Comparison of ENCODE assay signal across 10 cellular contexts in genomic region chr20:45918182-45918737, GRCh38. TPM values are rescaled to one million over a fixed set of nuclear protein-coding genes. Genes with fewer than 3 reads are reported as not detected.
DNase-seq lines count a peak whose midpoint lies in the region; ATAC-seq, FAIRE-seq and TF ChIP-seq lines count a peak whose summit lies in the region.
"Had no signal": no experiment of that assay in that cellular context is flagged by ENCODE, and none has a peak within 500 bp of the region (broad histone marks: within the 10 kb centered on the region; RNA-seq: fewer than 3 reads in every experiment).

No MANE protein-coding gene starts in this region.

- H3K27ac Mint-ChIP-seq in activated naive CD4-positive, alpha-beta T cell treated with anti-CD3 and anti-CD28 coated beads, Interleukin-2, amount 10 ng/mL, durations not matched to agents 7 days and 5 days, result no peak overlapping the region
- H3K27ac Mint-ChIP-seq: memory B cell, type B pancreatic cell had no signal

- H3K27me3 Mint-ChIP-seq in activated T-cell treated with anti-CD3 and anti-CD28 coated beads, Interleukin-2, amount 50 U/mL, for 4 hours (ENCODE audit: low read depth), result peaks cover 29% of the 10 kb centered on the region
- H3K27me3 Mint-ChIP-seq in activated naive CD4-positive, alpha-beta T cell treated with anti-CD3 and anti-CD28 coated beads, Interleukin-2, amount 10 ng/mL, durations not matched to agents 7 days and 5 days, result peaks cover 75% of the 10 kb centered on the region

- CTCF ChIA-PET in activated naive CD4-positive, alpha-beta T cell treated with anti-CD3 and anti-CD28 coated beads, Interleukin-2, amount 10 ng/mL, durations not matched to agents 7 days and 5 days (lab: Charles Lee), result no interaction called here

- H3K27ac ChIP-seq in body of pancreas (peak overlapping the region in 2 of 4 donors; percentile 28 to 51), kidney (ENCODE audit: low read depth in 2 of 2, low read length in 2 of 2) (peak overlapping the region; percentile 51 to 86), subcutaneous abdominal adipose tissue (ENCODE audit: low read depth, low read length) (peak overlapping the region; percentile 66)

- peak; percentile 30 for ATAC-seq in body of pancreas
- ATAC-seq in activated T-cell treated with anti-CD3 and anti-CD28 coated beads, Interleukin-2, amount 50 U/mL, for 4 hours, result no peak

- H3K4me3 ChIP-seq in body of pancreas (no peak overlapping the region), kidney (ENCODE audit: low read length in 2 of 2) (no peak overlapping the region), subcutaneous abdominal adipose tissue (ENCODE audit: low read depth in 1 of 5, low read length in 5 of 5) (no peak overlapping the region)

- intact Hi-C loops in body of pancreas (cut with DNase I) (no loop called here), kidney (cut with DNase I) (no loop called here)

- H3K9me3 ChIP-seq in body of pancreas (no peaks in the 10 kb centered on the region), kidney (ENCODE audit: control insufficient read depth in 1 of 2, low read length in 2 of 2) (no peaks in the 10 kb centered on the region), subcutaneous abdominal adipose tissue (ENCODE audit: control insufficient read depth in 5 of 5, low read length in 5 of 5) (no peaks in the 10 kb centered on the region)
- H3K9me3 ChIP-seq: Caco-2 had no signal

- DNase-seq in body of pancreas, result no peak
- no peak for DNase-seq in kidney
- no peak for DNase-seq in activated T-cell treated with anti-CD3 and anti-CD28 coated beads, Interleukin-2, amount 50 U/mL, for 4 hours
- DNase-seq in NCI-H2029 treated with DMSO at 0.1 percent for 48 hours (lab: John Stamatoyannopoulos, UW), result no peak
- no peak for DNase-seq in activated naive CD4-positive, alpha-beta T cell treated with anti-CD3 and anti-CD28 coated beads, Interleukin-2, amount 10 ng/mL, durations not matched to agents 7 days and 5 days
- DNase-seq: Caco-2; stimulated activated CD4-positive, alpha-beta T cell treated with anti-CD3 and anti-CD28 coated beads, Interleukin-1b, Interleukin-23, amount 100 ng/mL, for 48 hours had no signal

- H3K4me3 Mint-ChIP-seq in activated T-cell treated with anti-CD3 and anti-CD28 coated beads, Interleukin-2, amount 50 U/mL, for 4 hours, result no peak overlapping the region
- H3K4me3 Mint-ChIP-seq in activated naive CD4-positive, alpha-beta T cell treated with anti-CD3 and anti-CD28 coated beads, Interleukin-2, amount 10 ng/mL, durations not matched to agents 7 days and 5 days, result no peak overlapping the region
- H3K4me3 Mint-ChIP-seq: memory B cell, type B pancreatic cell had no signal

- no peak for TF ChIP-seq CTCF in body of pancreas (IDR thresholded peaks at IDR 0.05)
- TF ChIP-seq CTCF in kidney (IDR thresholded peaks at IDR 0.05; ENCODE audit: borderline replicate concordance, extremely low read depth, insufficient read depth), result no peak

- no peaks in the 10 kb centered on the region for H3K36me3 ChIP-seq in body of pancreas (replicated peaks in 1 of 2; ENCODE audit: insufficient read depth in 1 of 2, low read depth in 2 of 2)
- no peaks in the 10 kb centered on the region for H3K36me3 ChIP-seq in kidney (ENCODE audit: control insufficient read depth in 1 of 2, insufficient read depth in 2 of 2, low read length in 2 of 2)
- no peaks in the 10 kb centered on the region for H3K36me3 ChIP-seq in subcutaneous abdominal adipose tissue (ENCODE audit: control insufficient read depth in 5 of 5, insufficient read depth in 5 of 5, low read length in 5 of 5)

- no peaks in the 10 kb centered on the region for H3K36me3 Mint-ChIP-seq in activated T-cell treated with anti-CD3 and anti-CD28 coated beads, Interleukin-2, amount 50 U/mL, for 4 hours (ENCODE audit: insufficient read depth)
- H3K36me3 Mint-ChIP-seq in activated naive CD4-positive, alpha-beta T cell treated with anti-CD3 and anti-CD28 coated beads, Interleukin-2, amount 10 ng/mL, durations not matched to agents 7 days and 5 days, result no peaks in the 10 kb centered on the region
- H3K36me3 Mint-ChIP-seq: memory B cell, type B pancreatic cell had no signal

- FAIRE-seq in kidney (lab: Jason Lieb, UNC), result no peak

- peaks cover 1% of the 10 kb centered on the region for H3K4me1 Mint-ChIP-seq in activated T-cell treated with anti-CD3 and anti-CD28 coated beads, Interleukin-2, amount 50 U/mL, for 4 hours (ENCODE audit: low read depth)
- no peaks in the 10 kb centered on the region for H3K4me1 Mint-ChIP-seq in activated naive CD4-positive, alpha-beta T cell treated with anti-CD3 and anti-CD28 coated beads, Interleukin-2, amount 10 ng/mL, durations not matched to agents 7 days and 5 days
- H3K4me1 Mint-ChIP-seq: memory B cell had no signal

- H3K4me1 ChIP-seq in body of pancreas (no peaks in the 10 kb centered on the region), kidney (ENCODE audit: control insufficient read depth in 1 of 2, insufficient read depth in 1 of 2, low read depth in 1 of 2, low read length in 2 of 2) (peaks cover 6 to 15% of the 10 kb centered on the region in 2 donors), subcutaneous abdominal adipose tissue (ENCODE audit: control insufficient read depth in 5 of 5, insufficient read depth in 5 of 5, low read length in 5 of 5) (peaks cover 5 to 55% (median 45%) of the 10 kb centered on the region in 5 donors)

- H3K27me3 ChIP-seq in body of pancreas (no peaks in the 10 kb centered on the region), subcutaneous abdominal adipose tissue (ENCODE audit: control insufficient read depth in 5 of 5, insufficient read depth in 4 of 5, low read length in 5 of 5) (no peaks in the 10 kb centered on the region)

- H3K9ac ChIP-seq in kidney (ENCODE audit: low read length in 2 of 2), result no peak overlapping the region
- H3K9ac ChIP-seq in subcutaneous abdominal adipose tissue (ENCODE audit: low read length in 5 of 5), result peak overlapping the region in 2 of 5 donors; percentile 16 to 62

- 75 to 77% methylated on average over 5 of the region's 5 CpGs for WGBS in body of pancreas, 2 donors

- H3K9me3 Mint-ChIP-seq in activated T-cell treated with anti-CD3 and anti-CD28 coated beads, Interleukin-2, amount 50 U/mL, for 4 hours, result no peaks in the 10 kb centered on the region
- H3K9me3 Mint-ChIP-seq in activated naive CD4-positive, alpha-beta T cell treated with anti-CD3 and anti-CD28 coated beads, Interleukin-2, amount 10 ng/mL, durations not matched to agents 7 days and 5 days, result no peaks in the 10 kb centered on the region
- H3K9me3 Mint-ChIP-seq: memory B cell, type B pancreatic cell had no signal

- TF ChIP-seq POLR2A in body of pancreas (IDR thresholded peaks at IDR 0.05), result no peak

RNA-seq across cellular contexts. Expression of gene PLTP, which starts 6.3 kb away (rescaled TPM):
- total RNA-seq in body of pancreas, result 100 to 1,000 TPM; 109 to 198 TPM
- 345 TPM for total RNA-seq in kidney
- polyA plus RNA-seq in kidney (ENCODE audit: insufficient read depth, low read depth, low replicate concordance), result 790 TPM
- 1 to 10 TPM; 3.1 to 4.2 (median 3.3) TPM for total RNA-seq in activated T-cell treated with anti-CD3 and anti-CD28 coated beads, Interleukin-2, amount 50 U/mL, for 4 hours

RNA-seq across cellular contexts. Expression of gene PCIF1, which starts 16.2 kb away (rescaled TPM):
- total RNA-seq in body of pancreas, result 10 to 100 TPM; 20.2 to 28.7 TPM
- total RNA-seq in kidney, result 43.1 TPM
- 27.4 TPM for polyA plus RNA-seq in kidney (ENCODE audit: insufficient read depth, low read depth, low replicate concordance)
- total RNA-seq in activated T-cell treated with anti-CD3 and anti-CD28 coated beads, Interleukin-2, amount 50 U/mL, for 4 hours, result 10 to 100 TPM; 24.4 to 28.9 (median 28.4) TPM

RNA-seq across cellular contexts. Expression of gene CTSA, which starts 27.1 kb away (rescaled TPM):
- total RNA-seq in body of pancreas (10 to 100 TPM; 41.0 to 43.8 TPM), kidney (180 TPM)
- 408 TPM for polyA plus RNA-seq in kidney (ENCODE audit: insufficient read depth, low read depth, low replicate concordance)
- total RNA-seq in activated T-cell treated with anti-CD3 and anti-CD28 coated beads, Interleukin-2, amount 50 U/mL, for 4 hours, result 10 to 100 TPM; 56.5 to 63.1 (median 57.3) TPM

RNA-seq across cellular contexts. Expression of gene NEURL2, which starts 27.3 kb away (rescaled TPM):
- 1 to 10 TPM; 3.3 to 5.2 TPM for total RNA-seq in body of pancreas
- 27.5 TPM for total RNA-seq in kidney
- polyA plus RNA-seq in kidney (ENCODE audit: insufficient read depth, low read depth, low replicate concordance), result 37.3 TPM
- total RNA-seq in activated T-cell treated with anti-CD3 and anti-CD28 coated beads, Interleukin-2, amount 50 U/mL, for 4 hours, result 1 to 10 TPM; 1.3 TPM

RNA-seq across cellular contexts. Expression of gene SPATA25, which starts 30.8 kb away (rescaled TPM):
- total RNA-seq in body of pancreas (1 to 10 TPM; 1.3 to 2.6 TPM), kidney (6.7 TPM)
- 6.7 TPM for polyA plus RNA-seq in kidney (ENCODE audit: insufficient read depth, low read depth, low replicate concordance)
- total RNA-seq in activated T-cell treated with anti-CD3 and anti-CD28 coated beads, Interleukin-2, amount 50 U/mL, for 4 hours, result under 1 TPM; 0.63 to 0.73 (median 0.73) TPM

Comparison
In these comparisons a context has a peak if more than half of its experiments do, and no peak if none do; other contexts are left out.
1. RNA of gene PLTP, which starts 6.3 kb away (total RNA-seq): 345 TPM in kidney (single experiment) and 109 to 198 TPM in body of pancreas; 3.1 to 4.2 TPM in activated T-cell treated with anti-CD3 and anti-CD28 coated beads, Interleukin-2, amount 50 U/mL, for 4 hours; every median in the first group is over 10 times any median in the second.